In genomic region chr12:92034858-92035401, GRCh38 we compare ENCODE assay signal across 8 cellular contexts.
DNase-seq lines count a peak whose midpoint lies in the region; ATAC-seq and TF ChIP-seq lines count a peak whose summit lies in the region.

No MANE protein-coding gene starts in this region.

- H3K27me3 ChIP-seq in CD4-positive, alpha-beta T cell (ENCODE audit: control insufficient read depth, insufficient read depth, low read length), result no peaks in the 10 kb centered on the region
- no peaks in the 10 kb centered on the region for H3K27me3 ChIP-seq in gastroesophageal sphincter
- H3K27me3 ChIP-seq in prostate gland (replicated peaks; ENCODE audit: insufficient read depth), result no peaks in the 10 kb centered on the region

- H3K9me3 Mint-ChIP-seq in CD4-positive, alpha-beta T cell, result no peaks in the 10 kb centered on the region

- H3K4me3 ChIP-seq in gastroesophageal sphincter, result peak overlapping the region; percentile 33 to 35
- peak overlapping the region in 1 of 2 donors; percentile 13 for H3K4me3 ChIP-seq in prostate gland

- peak overlapping the region; percentile 89 for H3K4me3 Mint-ChIP-seq in CD4-positive, alpha-beta T cell

- DNase-seq in CD4-positive, alpha-beta T cell, result peak; percentile 26 to 62 (median 50)
- DNase-seq in NCI-H774 (lab: John Stamatoyannopoulos, UW), result peak; percentile 72
- peak; percentile 77 for DNase-seq in activated effector memory CD4-positive, alpha-beta T cell treated with anti-CD3 and anti-CD28 coated beads, Interleukin-2, amount 50 U/mL, for 16 hours
- DNase-seq in prostate gland (ENCODE audit: low spot score), result peak; percentile 84
- DNase-seq in RKO (ENCODE audit: low spot score), result no peak

- 1 to 3% methylated on average over 3 to 10 of the region's 10 CpGs for WGBS in gastroesophageal sphincter (ENCODE audit: low coverage in 1 of 2), 2 donors
- 2% methylated on average over 10 of the region's 10 CpGs for WGBS in prostate gland

- CTCF ChIA-PET in CD4-positive, alpha-beta T cell (lab: Charles Lee), result interaction anchor here (1.1 to 1.2 kb wide), 2 partner anchors 9 to 147 kb away, joined by 3 to 4 read pairs; no protein-coding TSS in a partner anchor

- H3K27me3 Mint-ChIP-seq in CD4-positive, alpha-beta T cell, result no peaks in the 10 kb centered on the region

- TF ChIP-seq POLR2A in gastroesophageal sphincter (IDR thresholded peaks at IDR 0.05) (no peak), prostate gland (IDR thresholded peaks at IDR 0.05) (no peak)

- peak overlapping the region; percentile 96 for H3K27ac Mint-ChIP-seq in CD4-positive, alpha-beta T cell

- POLR2A ChIA-PET in CD4-positive, alpha-beta T cell (lab: Charles Lee), result interaction anchor here (0.8 to 8.9 kb wide), 13 partner anchors 9 to 369 kb away, joined by 3 to 276 read pairs (median 4); partner anchors contain the start of gene BTG1

- intact Hi-C loops in CD4-positive, alpha-beta T cell (cut with DNase I, micrococcal nuclease), result loop anchor here (2.0 to 10.0 kb wide), 5 partner anchors 20 to 160 kb away; no protein-coding TSS in a partner anchor
- intact Hi-C loops in prostate gland (cut with DNase I), result no loop called here

- H3K4me1 Mint-ChIP-seq in CD4-positive, alpha-beta T cell (ENCODE audit: low read depth), result peaks cover 95% of the 10 kb centered on the region

- no peak for TF ChIP-seq CTCF in CD4-positive, alpha-beta T cell (IDR thresholded peaks at IDR 0.05)
- TF ChIP-seq CTCF in gastroesophageal sphincter (IDR thresholded peaks at IDR 0.05) (peak in 1 of 4 experiments; percentile 16), prostate gland (IDR thresholded peaks at IDR 0.05) (peak in 1 of 4 experiments; percentile 9)

- no peak for TF ChIP-seq EP300 in gastroesophageal sphincter (IDR thresholded peaks at IDR 0.05)

- no peaks in the 10 kb centered on the region for H3K36me3 Mint-ChIP-seq in CD4-positive, alpha-beta T cell (ENCODE audit: low read depth)

- ATAC-seq in CD4-positive, alpha-beta T cell (ENCODE audit: poor library complexity), result peak; percentile 53
- ATAC-seq in GM19324 (IDR thresholded peaks at IDR 0.05; ENCODE audit: low FRiP score, unreplicated experiment) (peak; percentile 82), HG03354 (IDR thresholded peaks at IDR 0.05; ENCODE audit: poor library complexity, severe bottlenecking, unreplicated experiment) (peak; percentile 76), gastroesophageal sphincter (peak; percentile 48)

- no peaks in the 10 kb centered on the region for H3K9me3 ChIP-seq in CD4-positive, alpha-beta T cell (ENCODE audit: control insufficient read depth, low read length)
- no peaks in the 10 kb centered on the region for H3K9me3 ChIP-seq in gastroesophageal sphincter
- no peaks in the 10 kb centered on the region for H3K9me3 ChIP-seq in prostate gland

- H3K4me1 ChIP-seq in gastroesophageal sphincter, result peaks cover 19 to 70% (median 21%) of the 10 kb centered on the region in 3 donors
- peaks cover 12% of the 10 kb centered on the region for H3K4me1 ChIP-seq in prostate gland (replicated peaks)

- peak overlapping the region; percentile 66 for H3K27ac ChIP-seq in CD4-positive, alpha-beta T cell (ENCODE audit: low read depth, low read length)
- peak overlapping the region; percentile 72 to 86 (median 80) for H3K27ac ChIP-seq in gastroesophageal sphincter
- H3K27ac ChIP-seq in prostate gland, result peak overlapping the region; percentile 63 to 82

- H3K36me3 ChIP-seq in gastroesophageal sphincter (no peaks in the 10 kb centered on the region), prostate gland (no peaks in the 10 kb centered on the region)
